20 cellular contexts compared by ENCODE assay signal in the genomic region with DNA sequence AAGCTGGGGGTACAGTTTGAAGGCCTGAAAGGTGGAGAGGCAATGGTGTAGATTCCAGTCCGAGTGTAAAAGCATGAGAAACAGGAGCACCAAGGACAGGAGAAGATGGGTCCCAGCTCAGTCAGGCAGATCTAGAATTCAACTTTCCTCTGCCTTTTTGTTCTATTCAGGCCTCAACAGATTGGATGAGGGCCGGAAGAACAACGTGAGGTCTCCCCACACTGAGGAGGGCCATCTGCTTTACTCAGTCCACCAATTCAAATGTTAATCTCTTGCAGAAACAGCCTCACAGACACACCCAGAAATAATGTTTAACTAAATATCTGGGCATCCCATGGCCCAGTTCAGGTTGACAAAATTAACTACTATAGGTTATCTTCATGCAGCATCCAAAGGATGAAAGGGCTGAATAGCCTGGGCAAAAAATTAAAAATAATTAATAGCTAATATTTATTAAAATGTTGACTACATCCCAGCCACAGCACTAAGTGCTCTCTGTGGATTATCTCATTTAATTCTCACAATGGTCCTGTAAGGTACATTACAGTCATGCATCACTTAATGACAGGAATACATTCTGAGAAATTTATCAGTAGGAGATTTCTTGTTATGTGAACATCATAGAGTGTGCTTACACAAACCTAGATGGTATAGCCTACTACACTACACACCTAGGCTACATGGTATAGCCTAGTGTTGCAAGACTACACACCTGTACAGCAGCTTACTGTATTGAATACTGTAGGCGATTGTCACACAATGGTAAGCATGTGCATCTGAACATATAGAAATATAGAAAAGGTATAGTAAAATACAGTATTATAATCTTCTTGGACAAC. TPM values are rescaled to one million over a fixed set of nuclear protein-coding genes. Genes with fewer than 3 reads are reported as not detected.
A peak's percentile ranks its signal among the peaks of the same experiment; 100 is the strongest.
DNase-seq lines count a peak whose midpoint lies in the region; ATAC-seq, FAIRE-seq and TF ChIP-seq lines count a peak whose summit lies in the region.
"Had no signal": no experiment of that assay in that cellular context is flagged by ENCODE, and none has a peak within 500 bp of the region (broad histone marks: within the 10 kb centered on the region; RNA-seq: fewer than 3 reads in every experiment).

No MANE protein-coding gene starts in this region.

- H3K27ac Mint-ChIP-seq in CD4-positive, CD25-positive, alpha-beta regulatory T cell: peak overlapping the region in 1 of 3 donors; percentile 3
- H3K27ac Mint-ChIP-seq in activated CD8-positive, alpha-beta T cell treated with anti-CD3 and anti-CD28 coated beads for 36 hours: peak overlapping the region; percentile 84
- H3K27ac Mint-ChIP-seq in glutamatergic neuron (ENCODE audit: unreplicated experiment): peak overlapping the region; percentile 77
- H3K27ac Mint-ChIP-seq: type B pancreatic cell had no signal

- H3K36me3 ChIP-seq in CD4-positive, CD25-positive, alpha-beta regulatory T cell (ENCODE audit: control insufficient read depth, insufficient read depth, low read length): peaks cover 20% of the 10 kb centered on the region
- H3K36me3 ChIP-seq: stomach had no signal

- POLR2A ChIA-PET in activated CD8-positive, alpha-beta T cell treated with anti-CD3 and anti-CD28 coated beads for 36 hours (lab: Charles Lee): interaction anchor here (0.5 to 3.5 kb wide), 5 partner anchors 12 to 79 kb away, joined by 3 to 16 read pairs (median 3); no protein-coding TSS in a partner anchor

- no peak overlapping the region for H3K27ac ChIP-seq in CD4-positive, CD25-positive, alpha-beta regulatory T cell (ENCODE audit: insufficient read depth, low read length, poor library complexity, severe bottlenecking)
- H3K27ac ChIP-seq: coronary artery had no signal

- no peaks in the 10 kb centered on the region for H3K27me3 ChIP-seq in CD4-positive, CD25-positive, alpha-beta regulatory T cell (ENCODE audit: control insufficient read depth, insufficient read depth, low read length)
- H3K27me3 ChIP-seq: body of pancreas, stomach had no signal

- DNase-seq in CD4-positive, CD25-positive, alpha-beta regulatory T cell: no peak
- DNase-seq in GM12891 (ENCODE audit: insufficient read length, low spot score) (no peak), glutamatergic neuron (no peak), NCI-H524 treated with DMSO at 0.1 percent for 48 hours (lab: John Stamatoyannopoulos, UW) (no peak), NCI-H1930 (lab: John Stamatoyannopoulos, UW) (no peak)
- DNase-seq in activated CD8-positive, alpha-beta T cell treated with anti-CD3 and anti-CD28 coated beads for 36 hours: no peak
- DNase-seq: activated T-cell treated with anti-CD3 and anti-CD28 coated beads, Interleukin-2, amount 50 U/mL, for 24 hours; body of pancreas; EL; hippocampal formation; mucosa of descending colon; NCI-H146; NCI-H748 treated with DMSO at 0.1 percent for 48 hours; Right ventricle myocardium superior; stimulated activated CD4-positive, alpha-beta T cell treated with anti-CD3 and anti-CD28 coated beads, Interleukin-4, amount 100 ng/mL, for 1 hour; stomach had no signal

- TF ChIP-seq CTCF in activated CD8-positive, alpha-beta T cell treated with anti-CD3 and anti-CD28 coated beads for 36 hours (IDR thresholded peaks at IDR 0.05): no peak
- no peak for TF ChIP-seq CTCF in glutamatergic neuron (IDR thresholded peaks at IDR 0.05; ENCODE audit: partially characterized antibody, unreplicated experiment)

- peak overlapping the region; percentile 42 for H3K4me3 ChIP-seq in CD4-positive, CD25-positive, alpha-beta regulatory T cell (ENCODE audit: low read depth, low read length)
- H3K4me3 ChIP-seq: body of pancreas, coronary artery, mucosa of descending colon, smooth muscle cell, stomach had no signal

- ATAC-seq in CD4-positive, CD25-positive, alpha-beta regulatory T cell (ENCODE audit: low read depth in 2 of 2): peak in 1 of 2 donors; percentile 9
- ATAC-seq in activated CD8-positive, alpha-beta T cell treated with anti-CD3 and anti-CD28 coated beads for 36 hours: no peak
- ATAC-seq in GM19023 (IDR thresholded peaks at IDR 0.05; ENCODE audit: unreplicated experiment): no peak
- ATAC-seq: body of pancreas, mucosa of descending colon had no signal

- peak; percentile 56 for FAIRE-seq in GM12891 (lab: Jason Lieb, UNC)

- H3K4me1 ChIP-seq in CD4-positive, CD25-positive, alpha-beta regulatory T cell (ENCODE audit: control insufficient read depth, insufficient read depth, low read length, poor library complexity, severe bottlenecking): no peaks in the 10 kb centered on the region

- intact Hi-C loops in activated CD8-positive, alpha-beta T cell treated with anti-CD3 and anti-CD28 coated beads for 36 hours (cut with micrococcal nuclease): no loop called here

- CTCF ChIA-PET in activated CD8-positive, alpha-beta T cell treated with anti-CD3 and anti-CD28 coated beads for 36 hours (lab: Charles Lee): interaction anchor here (1.4 kb wide), 1 partner anchor 9 kb away, joined by 3 read pairs; no protein-coding TSS in a partner anchor

- H3K9me3 Mint-ChIP-seq in CD4-positive, CD25-positive, alpha-beta regulatory T cell: peaks cover 0 to 20% (median 7%) of the 10 kb centered on the region in 7 donors
- peaks cover 17% of the 10 kb centered on the region for H3K9me3 Mint-ChIP-seq in activated CD8-positive, alpha-beta T cell treated with anti-CD3 and anti-CD28 coated beads for 36 hours
- peaks cover 10% of the 10 kb centered on the region for H3K9me3 Mint-ChIP-seq in glutamatergic neuron (ENCODE audit: unreplicated experiment)

- TF ChIP-seq POLR2A in GM12891 (IDR thresholded peaks at IDR 0.05; ENCODE audit: low read depth, low read length): no peak

- peaks cover 34% of the 10 kb centered on the region for H3K36me3 Mint-ChIP-seq in CD4-positive, CD25-positive, alpha-beta regulatory T cell
- H3K36me3 Mint-ChIP-seq in activated CD8-positive, alpha-beta T cell treated with anti-CD3 and anti-CD28 coated beads for 36 hours (ENCODE audit: low read depth): peaks cover 67% of the 10 kb centered on the region
- peaks cover 4% of the 10 kb centered on the region for H3K36me3 Mint-ChIP-seq in glutamatergic neuron (ENCODE audit: unreplicated experiment)

- H3K4me1 Mint-ChIP-seq in CD4-positive, CD25-positive, alpha-beta regulatory T cell: peaks cover 34 to 69% (median 54%) of the 10 kb centered on the region in 4 donors
- peaks cover 59% of the 10 kb centered on the region for H3K4me1 Mint-ChIP-seq in activated CD8-positive, alpha-beta T cell treated with anti-CD3 and anti-CD28 coated beads for 36 hours (ENCODE audit: low read depth)
- peaks cover 2% of the 10 kb centered on the region for H3K4me1 Mint-ChIP-seq in glutamatergic neuron (ENCODE audit: low read depth, unreplicated experiment)

- peaks cover 9 to 22% of the 10 kb centered on the region in 2 experiments for H3K9me3 ChIP-seq in CD4-positive, CD25-positive, alpha-beta regulatory T cell (ENCODE audit: control insufficient read depth in 2 of 2, low read length in 2 of 2)

- no peaks in the 10 kb centered on the region for H3K27me3 Mint-ChIP-seq in CD4-positive, CD25-positive, alpha-beta regulatory T cell
- no peaks in the 10 kb centered on the region for H3K27me3 Mint-ChIP-seq in activated CD8-positive, alpha-beta T cell treated with anti-CD3 and anti-CD28 coated beads for 36 hours
- peaks cover 4% of the 10 kb centered on the region for H3K27me3 Mint-ChIP-seq in glutamatergic neuron (ENCODE audit: unreplicated experiment)
- H3K27me3 Mint-ChIP-seq: activated T-cell treated with anti-CD3 and anti-CD28 coated beads, Interleukin-2, amount 50 U/mL, for 24 hours; type B pancreatic cell had no signal

- peak overlapping the region; percentile 27 to 48 (median 33) for H3K4me3 Mint-ChIP-seq in CD4-positive, CD25-positive, alpha-beta regulatory T cell
- no peak overlapping the region for H3K4me3 Mint-ChIP-seq in activated CD8-positive, alpha-beta T cell treated with anti-CD3 and anti-CD28 coated beads for 36 hours
- H3K4me3 Mint-ChIP-seq in glutamatergic neuron (ENCODE audit: unreplicated experiment): no peak overlapping the region
- H3K4me3 Mint-ChIP-seq: type B pancreatic cell had no signal

TF ChIP-seq in GM12891, 5 proteins besides CTCF, POLR2A, EP300 and RAD21:
- TF ChIP-seq TAF1 (IDR thresholded peaks at IDR 0.05; ENCODE audit: low read depth, low read length) (no peak), SPI1 (IDR thresholded peaks at IDR 0.05; ENCODE audit: low read depth, low read length) (no peak)

RNA-seq across cellular contexts. Expression of a gene that starts 22.5 kb away (rescaled TPM):
- total RNA-seq in CD4-positive, CD25-positive, alpha-beta regulatory T cell: 1,342 TPM
- polyA plus RNA-seq in CD4-positive, CD25-positive, alpha-beta regulatory T cell: 100 to 1,000 TPM; 509 to 939 (median 769) TPM
- polyA plus RNA-seq in GM12891 (2012; ENCODE audit: low read depth, missing spikeins): 117 TPM
- total RNA-seq in activated CD8-positive, alpha-beta T cell treated with anti-CD3 and anti-CD28 coated beads for 36 hours: 100 to 1,000 TPM; 197 to 200 TPM
- total RNA-seq in glutamatergic neuron (ENCODE audit: unreplicated experiment): 72.2 TPM

Comparison
In these comparisons a context has a peak if more than half of its experiments do, and no peak if none do; other contexts are left out.
1. H3K4me3 Mint-ChIP-seq: peak in CD4-positive, CD25-positive, alpha-beta regulatory T cell (4 of 4); none in activated CD8-positive, alpha-beta T cell treated with anti-CD3 and anti-CD28 coated beads for 36 hours (single experiment) and glutamatergic neuron (single experiment).